In the genomic region with DNA sequence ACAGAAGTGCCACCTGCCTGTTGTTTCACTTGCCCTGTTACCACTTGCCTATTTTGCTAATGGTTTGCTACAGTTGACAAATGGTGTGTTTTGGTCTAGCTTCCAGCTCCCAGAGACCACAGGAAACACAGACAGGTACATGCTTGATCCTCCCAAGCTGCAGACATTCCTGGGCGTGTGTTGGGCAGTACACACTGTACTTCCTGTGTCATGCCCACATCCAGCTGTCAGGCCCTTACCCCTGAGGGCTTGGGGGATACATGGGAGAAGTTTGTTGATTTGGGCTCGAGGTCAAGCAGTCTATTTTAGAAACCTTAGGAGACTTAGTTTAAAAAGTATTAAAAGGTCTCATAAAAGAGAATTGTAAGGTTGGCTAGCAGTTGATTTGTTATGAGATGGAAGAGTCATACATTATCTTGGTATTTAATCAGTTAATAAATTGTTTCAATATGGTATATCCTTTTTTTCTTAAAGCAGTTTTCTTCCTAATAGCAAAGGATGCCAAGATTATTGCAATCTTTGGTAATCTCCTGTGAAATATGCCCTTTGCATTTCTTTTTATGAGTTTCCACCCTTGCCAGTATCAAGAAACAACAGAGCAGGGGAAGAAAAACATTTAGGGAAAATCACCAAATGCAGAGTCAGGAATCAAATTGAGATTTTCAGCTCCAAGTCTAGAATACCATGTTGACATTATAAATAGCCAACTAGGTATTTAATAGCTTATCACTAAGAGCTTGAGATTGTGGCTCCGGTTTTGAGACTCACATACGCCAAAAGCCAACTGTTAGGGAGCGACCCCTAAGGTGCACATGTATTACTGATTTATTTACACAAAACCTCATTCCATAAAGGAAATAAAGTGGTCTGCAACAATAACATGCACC, we compare ENCODE assay signal across 15 cellular contexts. TPM values are rescaled to one million over a fixed set of nuclear protein-coding genes. Genes with fewer than 3 reads are reported as not detected.
DNase-seq lines count a peak whose midpoint lies in the region; TF ChIP-seq lines count a peak whose summit lies in the region.
"Had no signal": no experiment of that assay in that cellular context is flagged by ENCODE, and none has a peak within 500 bp of the region (broad histone marks: within the 10 kb centered on the region; RNA-seq: fewer than 3 reads in every experiment).

No MANE protein-coding gene starts in this region.

- no peak overlapping the region for H3K4me3 ChIP-seq in AG10803 (ENCODE audit: low read length)

- no peaks in the 10 kb centered on the region for H3K27me3 Mint-ChIP-seq in osteocyte (ENCODE audit: unreplicated experiment)
- H3K27me3 Mint-ChIP-seq: naive thymus-derived CD4-positive, alpha-beta T cell had no signal

- DNase-seq in AG10803 (ENCODE audit: low read depth) (peak; percentile 23), NCI-H69 (lab: John Stamatoyannopoulos, UW) (peak; percentile 76), epithelial cell of prostate (ENCODE audit: low read depth, low spot score) (peak; percentile 80), osteocyte (ENCODE audit: extremely low spot score, unreplicated experiment) (no peak), NCI-H187 treated with DMSO at 0.1 percent for 48 hours (lab: John Stamatoyannopoulos, UW) (no peak), D341Med (ENCODE audit: low spot score) (no peak), CD1c-positive myeloid dendritic cell (ENCODE audit: extremely low spot score) (no peak), amygdala (lab: John Stamatoyannopoulos, UW) (no peak)
- DNase-seq: activated CD4-positive, alpha-beta T cell treated with anti-CD3 and anti-CD28 coated beads for 4 hours; activated effector memory CD4-positive, alpha-beta T cell treated with anti-CD3 and anti-CD28 coated beads, Interleukin-2, amount 50 U/mL, for 16 hours; cortex of kidney; naive thymus-derived CD4-positive, alpha-beta T cell; SHP77 treated with DMSO at 0.1 percent for 48 hours had no signal

- peaks cover 30% of the 10 kb centered on the region for H3K4me1 Mint-ChIP-seq in osteocyte (ENCODE audit: unreplicated experiment)

- H3K36me3 Mint-ChIP-seq in osteocyte (ENCODE audit: unreplicated experiment): no peaks in the 10 kb centered on the region
- H3K36me3 Mint-ChIP-seq: CD14-positive monocyte; naive thymus-derived CD4-positive, alpha-beta T cell; stimulated activated effector memory CD8-positive, alpha-beta T cell treated with anti-CD3 and anti-CD28 coated beads, Interleukin-12 subunit alpha, Interleukin-12 subunit beta, amount 100 ng/mL, for 72 hours had no signal

- no peak overlapping the region for H3K4me3 Mint-ChIP-seq in osteocyte (ENCODE audit: unreplicated experiment)
- H3K4me3 Mint-ChIP-seq: CD14-positive monocyte; naive thymus-derived CD4-positive, alpha-beta T cell; stimulated activated effector memory CD8-positive, alpha-beta T cell treated with anti-CD3 and anti-CD28 coated beads, Interleukin-12 subunit alpha, Interleukin-12 subunit beta, amount 100 ng/mL, for 72 hours had no signal

- H3K27ac Mint-ChIP-seq in osteocyte (ENCODE audit: unreplicated experiment): peak overlapping the region; percentile 69
- H3K27ac Mint-ChIP-seq: CD14-positive monocyte; naive thymus-derived CD4-positive, alpha-beta T cell; stimulated activated effector memory CD8-positive, alpha-beta T cell treated with anti-CD3 and anti-CD28 coated beads, Interleukin-12 subunit alpha, Interleukin-12 subunit beta, amount 100 ng/mL, for 72 hours had no signal

- peak overlapping the region; percentile 96 for H3K27ac ChIP-seq in epithelial cell of prostate

- no peaks in the 10 kb centered on the region for H3K9me3 Mint-ChIP-seq in osteocyte (ENCODE audit: unreplicated experiment)

- TF ChIP-seq CTCF in AG10803 (conservative IDR thresholded peaks at IDR 0.05; ENCODE audit: low read length) (no peak), osteocyte (IDR thresholded peaks at IDR 0.05) (no peak)

RNA-seq across cellular contexts. Expression of a gene that starts 52.3 kb away (rescaled TPM):
- not detected in 2 replicates for total RNA-seq in osteocyte

Comparison
In these comparisons a context has a peak if more than half of its experiments do, and no peak if none do; other contexts are left out.
1. DNase-seq: peak in AG10803 (single experiment), NCI-H69 (single experiment) and epithelial cell of prostate (single experiment); none in osteocyte (single experiment), NCI-H187 treated with DMSO at 0.1 percent for 48 hours (single experiment), D341Med (single experiment), CD1c-positive myeloid dendritic cell (single experiment) and amygdala (0 of 56).